In genomic region chr16:67873435-67874146, GRCh38 we compare ENCODE assay signal across 1 cellular context.
TF ChIP-seq lines count a peak whose summit lies in the region.

No MANE protein-coding gene starts in this region.

TF ChIP-seq in HepG2, 621 proteins besides CTCF, POLR2A, EP300 and RAD21 (continued from another document):
- TF ChIP-seq, protein P1, sequence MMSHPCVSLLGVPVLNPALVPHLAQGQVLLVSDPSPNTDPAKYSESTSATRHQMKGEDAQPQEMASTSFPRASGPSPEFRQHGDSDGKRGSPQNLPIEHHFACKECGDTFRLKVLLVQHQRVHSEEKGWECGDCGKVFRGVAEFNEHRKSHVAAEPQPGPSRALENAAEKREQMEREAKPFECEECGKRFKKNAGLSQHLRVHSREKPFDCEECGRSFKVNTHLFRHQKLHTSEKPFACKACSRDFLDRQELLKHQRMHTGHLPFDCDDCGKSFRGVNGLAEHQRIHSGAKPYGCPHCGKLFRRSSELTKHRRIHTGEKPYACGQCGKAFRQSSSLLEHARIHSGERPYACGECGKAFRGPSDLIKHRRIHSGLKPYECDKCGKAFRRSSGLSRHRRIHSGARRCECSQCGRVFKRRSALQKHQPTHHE (CRISPR knock-in tag; IDR thresholded peaks at IDR 0.05; ENCODE audit: borderline replicate concordance), result no peak
- TF ChIP-seq ZMYM3 (CRISPR knock-in tag; IDR thresholded peaks at IDR 0.05) (no peak), RFXANK (CRISPR knock-in tag; IDR thresholded peaks at IDR 0.05) (no peak), SNAI1 (CRISPR knock-in tag; IDR thresholded peaks at IDR 0.05; ENCODE audit: borderline replicate concordance) (0 out of 2 replicates have a peak, but pooled peaks have one; percentile 59), SIN3B (IDR thresholded peaks at IDR 0.05; ENCODE audit: low read length) (no peak), TOPORS (CRISPR knock-in tag; IDR thresholded peaks at IDR 0.05) (no peak), ZNF256 (CRISPR knock-in tag; conservative IDR thresholded peaks at IDR 0.05) (0 out of 2 replicates have a peak, but pooled peaks have one; percentile 4), PITX1 (CRISPR knock-in tag; IDR thresholded peaks at IDR 0.05) (no peak), ZNF777 (CRISPR knock-in tag; IDR thresholded peaks at IDR 0.05) (no peak), ZBTB49 (CRISPR knock-in tag; IDR thresholded peaks at IDR 0.05; ENCODE audit: borderline replicate concordance) (no peak), ZNF670 (CRISPR knock-in tag; IDR thresholded peaks at IDR 0.05; ENCODE audit: borderline replicate concordance) (no peak), ZNF337 (CRISPR knock-in tag; IDR thresholded peaks at IDR 0.05; ENCODE audit: borderline replicate concordance, low read depth) (no peak), PTBP1 (IDR thresholded peaks at IDR 0.05; ENCODE audit: low read depth, low read length, poor library complexity, severe bottlenecking) (no peak), ZNF335 (CRISPR knock-in tag; IDR thresholded peaks at IDR 0.05) (no peak), HMG20B (CRISPR knock-in tag; conservative IDR thresholded peaks at IDR 0.05) (0 out of 2 replicates have a peak, but pooled peaks have one; percentile 18), ZNF784 (CRISPR knock-in tag; IDR thresholded peaks at IDR 0.05; ENCODE audit: borderline replicate concordance) (no peak), POGK (CRISPR knock-in tag; conservative IDR thresholded peaks at IDR 0.05) (no peak), ZNF563 (CRISPR knock-in tag; IDR thresholded peaks at IDR 0.05) (no peak), MTA3 (CRISPR knock-in tag; IDR thresholded peaks at IDR 0.05) (no peak), BRF2 (CRISPR knock-in tag; IDR thresholded peaks at IDR 0.05) (no peak), TGIF2 (CRISPR knock-in tag; IDR thresholded peaks at IDR 0.05) (no peak), ZNF224 (CRISPR knock-in tag; IDR thresholded peaks at IDR 0.05) (0 out of 2 replicates have a peak, but pooled peaks have one; percentile 17), CBX2 (IDR thresholded peaks at IDR 0.05; ENCODE audit: low read depth, low read length) (no peak), CBX2 (CRISPR knock-in tag; IDR thresholded peaks at IDR 0.05; ENCODE audit: low read depth) (no peak), MTF2 (CRISPR knock-in tag; IDR thresholded peaks at IDR 0.05; ENCODE audit: borderline replicate concordance) (no peak), PHF8 (CRISPR knock-in tag; IDR thresholded peaks at IDR 0.05) (no peak), NRL (CRISPR knock-in tag; IDR thresholded peaks at IDR 0.05; ENCODE audit: borderline replicate concordance) (no peak), ZNF879 (CRISPR knock-in tag; IDR thresholded peaks at IDR 0.05) (0 out of 2 replicates have a peak, but pooled peaks have one; percentile 10), KDM5A (IDR thresholded peaks at IDR 0.05; ENCODE audit: borderline replicate concordance, low read length) (peak; percentile 78; the same call in 1 of the 2 replicates), NFIB (CRISPR knock-in tag; IDR thresholded peaks at IDR 0.05; ENCODE audit: borderline replicate concordance) (0 out of 2 replicates have a peak, but pooled peaks have one; percentile 53), GFI1 (CRISPR knock-in tag; IDR thresholded peaks at IDR 0.05; ENCODE audit: borderline replicate concordance) (no peak), FUBP1 (CRISPR knock-in tag; IDR thresholded peaks at IDR 0.05; ENCODE audit: borderline replicate concordance) (no peak)
- TF ChIP-seq, protein P2, sequence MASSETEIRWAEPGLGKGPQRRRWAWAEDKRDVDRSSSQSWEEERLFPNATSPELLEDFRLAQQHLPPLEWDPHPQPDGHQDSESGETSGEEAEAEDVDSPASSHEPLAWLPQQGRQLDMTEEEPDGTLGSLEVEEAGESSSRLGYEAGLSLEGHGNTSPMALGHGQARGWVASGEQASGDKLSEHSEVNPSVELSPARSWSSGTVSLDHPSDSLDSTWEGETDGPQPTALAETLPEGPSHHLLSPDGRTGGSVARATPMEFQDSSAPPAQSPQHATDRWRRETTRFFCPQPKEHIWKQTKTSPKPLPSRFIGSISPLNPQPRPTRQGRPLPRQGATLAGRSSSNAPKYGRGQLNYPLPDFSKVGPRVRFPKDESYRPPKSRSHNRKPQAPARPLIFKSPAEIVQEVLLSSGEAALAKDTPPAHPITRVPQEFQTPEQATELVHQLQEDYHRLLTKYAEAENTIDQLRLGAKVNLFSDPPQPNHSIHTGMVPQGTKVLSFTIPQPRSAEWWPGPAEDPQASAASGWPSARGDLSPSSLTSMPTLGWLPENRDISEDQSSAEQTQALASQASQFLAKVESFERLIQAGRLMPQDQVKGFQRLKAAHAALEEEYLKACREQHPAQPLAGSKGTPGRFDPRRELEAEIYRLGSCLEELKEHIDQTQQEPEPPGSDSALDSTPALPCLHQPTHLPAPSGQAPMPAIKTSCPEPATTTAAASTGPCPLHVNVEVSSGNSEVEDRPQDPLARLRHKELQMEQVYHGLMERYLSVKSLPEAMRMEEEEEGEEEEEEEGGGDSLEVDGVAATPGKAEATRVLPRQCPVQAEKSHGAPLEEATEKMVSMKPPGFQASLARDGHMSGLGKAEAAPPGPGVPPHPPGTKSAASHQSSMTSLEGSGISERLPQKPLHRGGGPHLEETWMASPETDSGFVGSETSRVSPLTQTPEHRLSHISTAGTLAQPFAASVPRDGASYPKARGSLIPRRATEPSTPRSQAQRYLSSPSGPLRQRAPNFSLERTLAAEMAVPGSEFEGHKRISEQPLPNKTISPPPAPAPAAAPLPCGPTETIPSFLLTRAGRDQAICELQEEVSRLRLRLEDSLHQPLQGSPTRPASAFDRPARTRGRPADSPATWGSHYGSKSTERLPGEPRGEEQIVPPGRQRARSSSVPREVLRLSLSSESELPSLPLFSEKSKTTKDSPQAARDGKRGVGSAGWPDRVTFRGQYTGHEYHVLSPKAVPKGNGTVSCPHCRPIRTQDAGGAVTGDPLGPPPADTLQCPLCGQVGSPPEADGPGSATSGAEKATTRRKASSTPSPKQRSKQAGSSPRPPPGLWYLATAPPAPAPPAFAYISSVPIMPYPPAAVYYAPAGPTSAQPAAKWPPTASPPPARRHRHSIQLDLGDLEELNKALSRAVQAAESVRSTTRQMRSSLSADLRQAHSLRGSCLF (CRISPR knock-in tag; IDR thresholded peaks at IDR 0.05; ENCODE audit: borderline replicate concordance), result no peak
- TF ChIP-seq, protein P3, sequence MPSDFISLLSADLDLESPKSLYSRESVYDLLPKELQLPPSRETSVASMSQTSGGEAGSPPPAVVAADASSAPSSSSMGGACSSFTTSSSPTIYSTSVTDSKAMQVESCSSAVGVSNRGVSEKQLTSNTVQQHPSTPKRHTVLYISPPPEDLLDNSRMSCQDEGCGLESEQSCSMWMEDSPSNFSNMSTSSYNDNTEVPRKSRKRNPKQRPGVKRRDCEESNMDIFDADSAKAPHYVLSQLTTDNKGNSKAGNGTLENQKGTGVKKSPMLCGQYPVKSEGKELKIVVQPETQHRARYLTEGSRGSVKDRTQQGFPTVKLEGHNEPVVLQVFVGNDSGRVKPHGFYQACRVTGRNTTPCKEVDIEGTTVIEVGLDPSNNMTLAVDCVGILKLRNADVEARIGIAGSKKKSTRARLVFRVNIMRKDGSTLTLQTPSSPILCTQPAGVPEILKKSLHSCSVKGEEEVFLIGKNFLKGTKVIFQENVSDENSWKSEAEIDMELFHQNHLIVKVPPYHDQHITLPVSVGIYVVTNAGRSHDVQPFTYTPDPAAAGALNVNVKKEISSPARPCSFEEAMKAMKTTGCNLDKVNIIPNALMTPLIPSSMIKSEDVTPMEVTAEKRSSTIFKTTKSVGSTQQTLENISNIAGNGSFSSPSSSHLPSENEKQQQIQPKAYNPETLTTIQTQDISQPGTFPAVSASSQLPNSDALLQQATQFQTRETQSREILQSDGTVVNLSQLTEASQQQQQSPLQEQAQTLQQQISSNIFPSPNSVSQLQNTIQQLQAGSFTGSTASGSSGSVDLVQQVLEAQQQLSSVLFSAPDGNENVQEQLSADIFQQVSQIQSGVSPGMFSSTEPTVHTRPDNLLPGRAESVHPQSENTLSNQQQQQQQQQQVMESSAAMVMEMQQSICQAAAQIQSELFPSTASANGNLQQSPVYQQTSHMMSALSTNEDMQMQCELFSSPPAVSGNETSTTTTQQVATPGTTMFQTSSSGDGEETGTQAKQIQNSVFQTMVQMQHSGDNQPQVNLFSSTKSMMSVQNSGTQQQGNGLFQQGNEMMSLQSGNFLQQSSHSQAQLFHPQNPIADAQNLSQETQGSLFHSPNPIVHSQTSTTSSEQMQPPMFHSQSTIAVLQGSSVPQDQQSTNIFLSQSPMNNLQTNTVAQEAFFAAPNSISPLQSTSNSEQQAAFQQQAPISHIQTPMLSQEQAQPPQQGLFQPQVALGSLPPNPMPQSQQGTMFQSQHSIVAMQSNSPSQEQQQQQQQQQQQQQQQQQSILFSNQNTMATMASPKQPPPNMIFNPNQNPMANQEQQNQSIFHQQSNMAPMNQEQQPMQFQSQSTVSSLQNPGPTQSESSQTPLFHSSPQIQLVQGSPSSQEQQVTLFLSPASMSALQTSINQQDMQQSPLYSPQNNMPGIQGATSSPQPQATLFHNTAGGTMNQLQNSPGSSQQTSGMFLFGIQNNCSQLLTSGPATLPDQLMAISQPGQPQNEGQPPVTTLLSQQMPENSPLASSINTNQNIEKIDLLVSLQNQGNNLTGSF (CRISPR knock-in tag; IDR thresholded peaks at IDR 0.05), result no peak
- TF ChIP-seq, protein P4, sequence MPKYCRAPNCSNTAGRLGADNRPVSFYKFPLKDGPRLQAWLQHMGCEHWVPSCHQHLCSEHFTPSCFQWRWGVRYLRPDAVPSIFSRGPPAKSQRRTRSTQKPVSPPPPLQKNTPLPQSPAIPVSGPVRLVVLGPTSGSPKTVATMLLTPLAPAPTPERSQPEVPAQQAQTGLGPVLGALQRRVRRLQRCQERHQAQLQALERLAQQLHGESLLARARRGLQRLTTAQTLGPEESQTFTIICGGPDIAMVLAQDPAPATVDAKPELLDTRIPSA (CRISPR knock-in tag; IDR thresholded peaks at IDR 0.05; ENCODE audit: borderline replicate concordance), result no peak
